12 cellular contexts compared by ENCODE assay signal in the genomic region with DNA sequence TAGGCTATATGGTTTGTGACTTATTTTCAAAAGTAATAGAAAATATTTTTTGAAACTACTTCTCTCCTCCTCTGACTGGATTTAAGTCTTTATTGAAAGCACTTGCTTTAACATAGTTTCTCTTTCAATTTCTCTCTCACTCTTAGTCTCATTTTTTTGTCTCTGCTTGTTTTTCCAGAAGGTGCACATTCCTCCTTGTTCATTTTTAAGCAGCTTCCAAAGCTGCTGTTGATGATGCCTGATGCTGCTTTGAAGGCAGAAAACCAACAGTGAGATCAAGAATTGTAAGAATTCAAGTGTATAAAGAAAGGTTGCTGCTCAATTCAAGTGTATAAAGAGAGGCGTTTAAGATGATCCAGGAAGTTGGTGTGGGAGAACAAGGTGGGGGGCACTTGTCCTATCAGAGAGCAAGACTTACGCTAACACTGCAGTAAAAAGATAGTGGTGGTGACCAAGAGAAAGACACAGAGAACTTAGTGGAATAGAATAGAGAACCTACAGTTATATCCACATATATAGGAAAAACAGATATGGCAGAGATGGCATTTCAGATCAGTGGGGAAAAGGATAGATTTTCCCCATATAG. TPM values are rescaled to one million over a fixed set of nuclear protein-coding genes. Genes with fewer than 3 reads are reported as not detected.
DNase-seq lines count a peak whose midpoint lies in the region; ATAC-seq and TF ChIP-seq lines count a peak whose summit lies in the region.
"Had no signal": no experiment of that assay in that cellular context is flagged by ENCODE, and none has a peak within 500 bp of the region (broad histone marks: within the 10 kb centered on the region; RNA-seq: fewer than 3 reads in every experiment).

No MANE protein-coding gene starts in this region.

- H3K9me3 Mint-ChIP-seq in CD14-positive monocyte = peaks cover 0 to 2% (median 0%) of the 10 kb centered on the region in 7 donors

- TF ChIP-seq CTCF in CD14-positive monocyte (IDR thresholded peaks at IDR 0.05) (no peak), KMS-11 (conservative IDR thresholded peaks at IDR 0.05; ENCODE audit: low read depth, low read length) (no peak)

- no peak overlapping the region; the same call in 1 of the 2 replicates for H3K9ac ChIP-seq in KMS-11

- H2AFZ ChIP-seq in KMS-11 (ENCODE audit: low read depth) = no peak overlapping the region

- H3K27ac Mint-ChIP-seq in CD14-positive monocyte = peak overlapping the region in 6 of 7 donors; percentile 2 to 85 (median 37)

- peak overlapping the region; percentile 33 for H3K4me2 ChIP-seq in KMS-11

- DNase-seq in CD14-positive monocyte (ENCODE audit: low spot score) (no peak), fibroblast of peridontal ligament (ENCODE audit: extremely low read depth) (peak; percentile 29), left lobe of liver (ENCODE audit: low spot score) (no peak), HuH-7.5 (ENCODE audit: low spot score) (no peak), ACHN (no peak), NCI-H446 treated with DMSO at 0.1 percent for 48 hours (lab: John Stamatoyannopoulos, UW) (no peak)
- DNase-seq: adrenal gland, NCI-H69, psoas muscle had no signal

- peak; percentile 45 for ATAC-seq in GM18907 (IDR thresholded peaks at IDR 0.05; ENCODE audit: unreplicated experiment)
- ATAC-seq in left lobe of liver = no peak
- ATAC-seq: psoas muscle had no signal

- intact Hi-C loops in CD14-positive monocyte (cut with micrococcal nuclease) = loop anchor here in 1 of 2 donors (10.0 kb wide), 1 partner anchor 105 kb away; a partner anchor contains a TSS

- H3K36me3 ChIP-seq in KMS-11 (ENCODE audit: insufficient read depth) = no peaks in the 10 kb centered on the region
- H3K36me3 ChIP-seq: adrenal gland had no signal

- H3K36me3 Mint-ChIP-seq in CD14-positive monocyte = peaks cover 20 to 31% of the 10 kb centered on the region in 2 donors

- peaks cover 13% of the 10 kb centered on the region for H3K4me1 ChIP-seq in KMS-11 (ENCODE audit: low read depth, poor library complexity, severe bottlenecking)

- no peaks in the 10 kb centered on the region for H3K27me3 ChIP-seq in KMS-11 (ENCODE audit: insufficient read depth, low read depth)
- H3K27me3 ChIP-seq: adrenal gland; BLaER1 treated with 17β-estradiol and CSF1 and Interleukin-3, amounts not matched to agents 10 nM and 100 nM had no signal

- peak overlapping the region; percentile 29; the same call in 1 of the 2 replicates for H3K27ac ChIP-seq in KMS-11
- H3K27ac ChIP-seq: adrenal gland; BLaER1 treated with 17β-estradiol and CSF1 and Interleukin-3, amounts not matched to agents 10 nM and 100 nM; psoas muscle had no signal

- H3K79me2 ChIP-seq in KMS-11 (ENCODE audit: insufficient read depth, low read depth) = no peaks in the 10 kb centered on the region; the same call in 1 of the 2 replicates

- no peaks in the 10 kb centered on the region for H3K27me3 Mint-ChIP-seq in CD14-positive monocyte (ENCODE audit: low read depth in 3 of 3)

- in situ Hi-C loops in ACHN (cut with HindIII; ENCODE audit: low pct_ligation_motif_present, low pct_unique_long_range_greater_than_20kb, low sequenced_read_pairs) = no loop called here

- H4K20me1 ChIP-seq in KMS-11 (ENCODE audit: insufficient read depth) = no peaks in the 10 kb centered on the region

- peak overlapping the region; percentile 9 to 29 for H3K4me3 Mint-ChIP-seq in CD14-positive monocyte

- no peak overlapping the region for H3K4me3 ChIP-seq in KMS-11 (IDR thresholded peaks at IDR 0.05; ENCODE audit: insufficient read depth, low read depth, low read length)
- H3K4me3 ChIP-seq: adrenal gland; BLaER1 treated with 17β-estradiol and CSF1 and Interleukin-3, amounts not matched to agents 10 nM and 100 nM; psoas muscle had no signal

- peaks cover 21% of the 10 kb centered on the region for H3K4me1 Mint-ChIP-seq in CD14-positive monocyte

RNA-seq across cellular contexts. Expression of a gene that starts 12.1 kb away (rescaled TPM):
- 1 to 10 TPM; 3.4 to 3.8 TPM for polyA plus RNA-seq in CD14-positive monocyte
- 14.2 TPM for total RNA-seq in left lobe of liver
